8 cellular contexts compared by ENCODE assay signal in the genomic region with DNA sequence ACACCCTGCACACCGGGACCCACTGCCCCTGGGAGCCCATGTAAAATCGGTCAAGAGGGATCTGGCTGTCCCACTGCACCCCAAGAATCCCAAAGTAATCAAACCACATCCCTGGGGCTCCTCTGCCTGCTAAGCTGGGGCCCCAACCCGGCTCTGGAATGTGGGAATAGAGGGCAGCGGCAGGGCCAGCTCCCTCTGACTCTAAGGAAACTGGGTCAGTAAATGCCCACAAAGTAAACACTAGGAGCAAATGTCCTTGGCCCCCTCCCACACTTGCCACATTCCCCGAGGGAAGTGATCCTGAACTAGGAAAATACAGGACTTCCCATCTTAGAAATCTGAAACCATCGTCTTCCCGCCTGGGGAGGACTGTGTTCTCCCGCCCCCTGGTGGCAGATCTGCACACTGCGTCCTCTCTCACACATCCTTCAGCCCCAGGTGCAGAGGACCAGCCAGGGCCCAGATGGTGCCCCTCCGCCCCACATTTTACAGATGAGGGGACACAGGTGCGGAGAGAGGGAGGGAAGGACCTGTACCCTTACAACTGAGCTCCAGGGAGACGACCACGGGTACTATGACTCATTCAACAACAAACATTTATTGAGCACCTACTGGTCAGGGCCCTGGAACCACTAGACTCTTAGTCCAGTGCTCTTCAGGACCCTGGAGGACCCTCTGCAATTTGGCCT. TPM values are rescaled to one million over a fixed set of nuclear protein-coding genes. Genes with fewer than 3 reads are reported as not detected.
DNase-seq lines count a peak whose midpoint lies in the region; ATAC-seq and TF ChIP-seq lines count a peak whose summit lies in the region.

No MANE protein-coding gene starts in this region.

- ATAC-seq in GM21529 (IDR thresholded peaks at IDR 0.05; ENCODE audit: unreplicated experiment) = no peak

- H3K4me1 ChIP-seq in thyroid gland = peaks cover 14 to 21% of the 10 kb centered on the region in 2 donors

- H3K27ac Mint-ChIP-seq in osteocyte (ENCODE audit: unreplicated experiment) = no peak overlapping the region

- no peak overlapping the region for H3K4me3 Mint-ChIP-seq in osteocyte (ENCODE audit: unreplicated experiment)

- H3K9me3 ChIP-seq in thyroid gland = no peaks in the 10 kb centered on the region

- DNase-seq in DMS153 (lab: John Stamatoyannopoulos, UW) = peak; percentile 31
- DNase-seq in SHP77 (lab: John Stamatoyannopoulos, UW) = peak; percentile 52 to 65
- peak; percentile 69 for DNase-seq in activated gamma-delta T cell treated with anti-CD3 and anti-CD28 coated beads, Interleukin-2, amount 50 U/mL, for 16 hours (ENCODE audit: low read depth)
- DNase-seq in globus pallidus (ENCODE audit: low spot score) = peak; percentile 64
- peak; percentile 93 for DNase-seq in osteocyte (ENCODE audit: extremely low spot score, unreplicated experiment)
- peak; percentile 94 for DNase-seq in thyroid gland

- no peaks in the 10 kb centered on the region for H3K27me3 ChIP-seq in thyroid gland

- TF ChIP-seq CTCF in LNCAP (IDR thresholded peaks at IDR 0.05) = peak; percentile 92
- peak; percentile 96 for TF ChIP-seq CTCF in osteocyte (IDR thresholded peaks at IDR 0.05)
- peak; percentile 91 to 100 (median 97) for TF ChIP-seq CTCF in thyroid gland (IDR thresholded peaks at IDR 0.05)

- no peaks in the 10 kb centered on the region for H3K27me3 Mint-ChIP-seq in osteocyte (ENCODE audit: unreplicated experiment)

- H3K36me3 Mint-ChIP-seq in osteocyte (ENCODE audit: unreplicated experiment) = peaks cover 6% of the 10 kb centered on the region

- WGBS in thyroid gland, 2 donors = 4 to 5% methylated on average over 9 to 11 of the region's 13 CpGs

- no peaks in the 10 kb centered on the region for H3K36me3 ChIP-seq in thyroid gland

- H3K27ac ChIP-seq in thyroid gland = peak overlapping the region; percentile 89 to 93 (median 93)

- H3K4me1 Mint-ChIP-seq in osteocyte (ENCODE audit: unreplicated experiment) = peaks cover 11% of the 10 kb centered on the region

- intact Hi-C loops in thyroid gland (cut with DNase I) = loop anchor here (2.0 kb wide), 1 partner anchor 65 kb away; no protein-coding TSS in a partner anchor

- no peak overlapping the region for H3K4me3 ChIP-seq in thyroid gland (replicated peaks in 1 of 3)

- peak in 1 of 2 donors; percentile 33 for TF ChIP-seq POLR2A in thyroid gland (IDR thresholded peaks at IDR 0.05)

- H3K9me3 Mint-ChIP-seq in osteocyte (ENCODE audit: unreplicated experiment) = no peaks in the 10 kb centered on the region

RNA-seq across cellular contexts. Expression of a gene that starts 10.2 kb away (rescaled TPM):
- 67.8 and 72.8 TPM in 2 replicates for total RNA-seq in osteocyte
- 10 to 100 TPM; 24.5 to 59.2 (median 34.9) TPM for total RNA-seq in thyroid gland

RNA-seq across cellular contexts. Expression of a gene that starts 11.3 kb away (rescaled TPM):
- 408 and 426 TPM in 2 replicates for total RNA-seq in osteocyte
- 10 to 100 TPM; 42.2 to 75.3 (median 60.4) TPM for total RNA-seq in thyroid gland

RNA-seq across cellular contexts. Expression of a gene that starts 15.0 kb away (rescaled TPM):
- total RNA-seq in osteocyte (79.8 and 92.6 TPM in 2 replicates), thyroid gland (100 to 1,000 TPM; 127 to 356 (median 250) TPM)

RNA-seq across cellular contexts. Expression of a gene that starts 34.5 kb away (rescaled TPM):
- total RNA-seq in osteocyte = 58.9 and 63.6 TPM in 2 replicates
- 100 to 1,000 TPM in 2 of 4 donors, 10 to 100 TPM in 2; 97.3 to 132 (median 110) TPM for total RNA-seq in thyroid gland

RNA-seq across cellular contexts. Expression of a gene that starts 36.1 kb away (rescaled TPM):
- total RNA-seq in osteocyte (not detected in 2 replicates), thyroid gland (1 to 10 TPM in 1 of 4 donors, under 1 TPM in 1, not detected in 2; 0.33 to 1.6 TPM)

Comparison
In these comparisons a context has a peak if more than half of its experiments do, and no peak if none do; other contexts are left out.
1. DNase-seq: peak in every context shown above with its lines; median percentile 94 in thyroid gland; 93 in osteocyte; 69 in activated gamma-delta T cell treated with anti-CD3 and anti-CD28 coated beads, Interleukin-2, amount 50 U/mL, for 16 hours; 64 in globus pallidus; 58 in SHP77; 31 in DMS153.